ENCODE assay signal across 8 cellular contexts in the genomic region with DNA sequence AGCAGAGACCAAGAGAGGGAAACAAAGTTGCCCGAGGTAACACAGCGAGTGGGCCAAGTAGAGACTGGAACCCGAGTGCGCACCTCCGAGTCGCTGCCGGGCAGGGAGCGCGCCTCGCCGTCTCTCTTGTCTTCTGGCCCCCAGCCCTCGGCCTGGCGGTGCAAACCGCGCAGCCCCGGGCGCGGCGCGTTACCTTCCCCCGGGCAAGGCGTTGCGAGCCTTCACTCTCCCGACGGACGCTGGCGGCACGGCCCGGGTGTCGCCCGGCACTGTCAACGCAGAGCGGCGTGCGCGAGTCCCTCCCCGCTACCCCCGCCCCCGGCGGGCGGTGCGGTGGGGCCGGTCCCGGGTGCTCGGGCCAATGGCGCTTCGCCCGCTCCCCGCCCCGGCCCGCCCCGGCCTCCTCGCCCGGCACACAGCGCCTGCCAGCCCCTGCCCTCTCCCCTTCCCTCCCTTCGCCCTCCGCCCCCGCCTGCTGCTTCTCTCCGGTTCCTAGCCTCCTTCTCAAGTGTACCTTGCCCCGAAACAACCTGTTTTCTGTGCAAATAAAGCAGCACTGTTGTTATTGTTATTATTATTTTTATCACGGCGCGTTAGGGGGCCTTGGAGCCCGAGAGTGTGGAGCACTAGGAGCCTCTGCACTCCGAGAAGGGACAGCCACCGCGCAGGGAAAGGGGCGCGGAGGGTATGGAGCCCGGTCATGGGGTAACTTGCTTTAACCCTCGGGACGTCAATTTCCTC. TPM values are rescaled to one million over a fixed set of nuclear protein-coding genes. Genes with fewer than 3 reads are reported as not detected.
DNase-seq lines count a peak whose midpoint lies in the region; ATAC-seq and TF ChIP-seq lines count a peak whose summit lies in the region.

Gene SYTL2, minus strand, starts transcription at position 271 of the 741 bp plus-strand sequence. CDS start 53,416 bp downstream, outside the sequence.

- no peak for TF ChIP-seq CTCF in neural crest cell (conservative IDR thresholded peaks at IDR 0.05)

- intact Hi-C loops in CD4-positive, alpha-beta memory T cell (cut with micrococcal nuclease) = loop anchor here (1.0 kb wide), 3 partner anchors 12 to 58 kb away; no protein-coding TSS in a partner anchor

- CTCF ChIA-PET in CD4-positive, alpha-beta memory T cell (lab: Charles Lee; ENCODE audit: partially characterized antibody) = interaction anchor here (0.7 to 3.3 kb wide), 7 partner anchors 10 to 383 kb away, joined by 3 to 33 read pairs (median 5); partner anchors contain the start of gene CCDC83

- H3K36me3 ChIP-seq in CD4-positive, alpha-beta memory T cell (ENCODE audit: insufficient read depth, low read length) = no peaks in the 10 kb centered on the region

- peak; percentile 83 for ATAC-seq in GM19438 (IDR thresholded peaks at IDR 0.05; ENCODE audit: low read depth, unreplicated experiment)
- peak; percentile 80 for ATAC-seq in HG03521 (IDR thresholded peaks at IDR 0.05; ENCODE audit: unreplicated experiment)
- ATAC-seq in stimulated activated naive CD8-positive, alpha-beta T cell treated with anti-CD3 and anti-CD28 coated beads, Interleukin-15, amount 100 ng/mL, for 72 hours = peak; percentile 93

- H3K36me3 Mint-ChIP-seq in CD4-positive, alpha-beta memory T cell = peaks cover 0 to 4% of the 10 kb centered on the region in 2 donors
- H3K36me3 Mint-ChIP-seq in neural crest cell (ENCODE audit: low read depth) = no peaks in the 10 kb centered on the region

- H3K9me3 Mint-ChIP-seq in CD4-positive, alpha-beta memory T cell = no peaks in the 10 kb centered on the region
- H3K9me3 Mint-ChIP-seq in neural crest cell = no peaks in the 10 kb centered on the region
- H3K9me3 Mint-ChIP-seq in stimulated activated naive CD8-positive, alpha-beta T cell treated with anti-CD3 and anti-CD28 coated beads, Interleukin-15, amount 100 ng/mL, for 72 hours = no peaks in the 10 kb centered on the region

- peaks cover 38% of the 10 kb centered on the region for H3K4me1 ChIP-seq in CD4-positive, alpha-beta memory T cell (ENCODE audit: insufficient read depth, low read length)

- DNase-seq in CD4-positive, alpha-beta memory T cell = peak; percentile 74 to 83 (median 78)
- peak; percentile 61 for DNase-seq in RPMI8226
- peak; percentile 79 for DNase-seq in activated gamma-delta T cell (lab: John Stamatoyannopoulos, UW)
- peak; percentile 29 for DNase-seq in foreskin melanocyte
- DNase-seq in neural crest cell (ENCODE audit: low read depth, low spot score) = peak; percentile 56
- DNase-seq in stimulated activated naive CD8-positive, alpha-beta T cell treated with anti-CD3 and anti-CD28 coated beads, Interleukin-15, amount 100 ng/mL, for 72 hours = peak; percentile 75 to 77

- H3K27me3 ChIP-seq in CD4-positive, alpha-beta memory T cell (ENCODE audit: insufficient read depth, low read length) = no peaks in the 10 kb centered on the region

- H3K4me1 Mint-ChIP-seq in CD4-positive, alpha-beta memory T cell = peaks cover 21 to 69% (median 45%) of the 10 kb centered on the region in 4 donors
- peaks cover 23% of the 10 kb centered on the region for H3K4me1 Mint-ChIP-seq in neural crest cell
- peaks cover 31% of the 10 kb centered on the region for H3K4me1 Mint-ChIP-seq in stimulated activated naive CD8-positive, alpha-beta T cell treated with anti-CD3 and anti-CD28 coated beads, Interleukin-15, amount 100 ng/mL, for 72 hours

- peak within 1 kb of the TSS; percentile 90 to 96 (median 94) for H3K27ac Mint-ChIP-seq in CD4-positive, alpha-beta memory T cell
- no peak within 1 kb of the TSS for H3K27ac Mint-ChIP-seq in neural crest cell (ENCODE audit: unreplicated experiment)
- peak within 1 kb of the TSS; percentile 88 to 90 for H3K27ac Mint-ChIP-seq in stimulated activated naive CD8-positive, alpha-beta T cell treated with anti-CD3 and anti-CD28 coated beads, Interleukin-15, amount 100 ng/mL, for 72 hours

- H3K27ac ChIP-seq in CD4-positive, alpha-beta memory T cell (ENCODE audit: low read depth, low read length) = peak within 1 kb of the TSS; percentile 59

- H3K9me3 ChIP-seq in CD4-positive, alpha-beta memory T cell (ENCODE audit: control insufficient read depth in 1 of 2, low read length in 2 of 2) = no peaks in the 10 kb centered on the region

- H3K4me3 ChIP-seq in CD4-positive, alpha-beta memory T cell (ENCODE audit: low read length in 2 of 2) = peak within 1 kb of the TSS; percentile 58 to 85

- POLR2A ChIA-PET in CD4-positive, alpha-beta memory T cell (lab: Charles Lee; ENCODE audit: partially characterized antibody) = interaction anchor here (0.7 to 3.7 kb wide), 9 partner anchors 14 to 146 kb away, joined by 3 to 40 read pairs (median 5); partner anchors contain the start of gene CREBZF

- H3K4me3 Mint-ChIP-seq in CD4-positive, alpha-beta memory T cell = peak within 1 kb of the TSS; percentile 89 to 97 (median 94)
- peak within 1 kb of the TSS; percentile 87 for H3K4me3 Mint-ChIP-seq in neural crest cell
- H3K4me3 Mint-ChIP-seq in stimulated activated naive CD8-positive, alpha-beta T cell treated with anti-CD3 and anti-CD28 coated beads, Interleukin-15, amount 100 ng/mL, for 72 hours = peak within 1 kb of the TSS; percentile 84 to 93

- H3K27me3 Mint-ChIP-seq in CD4-positive, alpha-beta memory T cell = peaks cover 0 to 3% of the 10 kb centered on the region in 2 donors
- peaks cover 42% of the 10 kb centered on the region for H3K27me3 Mint-ChIP-seq in neural crest cell (ENCODE audit: low read depth)
- H3K27me3 Mint-ChIP-seq in stimulated activated naive CD8-positive, alpha-beta T cell treated with anti-CD3 and anti-CD28 coated beads, Interleukin-15, amount 100 ng/mL, for 72 hours = peaks cover 22% of the 10 kb centered on the region

RNA-seq across cellular contexts. Expression of gene SYTL2, which starts in this region (rescaled TPM):
- 10 to 100 TPM; 35.5 to 35.7 TPM for total RNA-seq in CD4-positive, alpha-beta memory T cell
- polyA plus RNA-seq in CD4-positive, alpha-beta memory T cell = 10 to 100 TPM in 1 of 2 donors, 1 to 10 TPM in 1; 3.9 to 21.0 TPM
- 6.8 and 7.3 TPM in 2 replicates for total RNA-seq in neural crest cell

Comparison
In these comparisons a context has a peak if more than half of its experiments do, and no peak if none do; other contexts are left out.
1. Peak in every context shown above with its lines: DNase-seq, ATAC-seq, H3K4me3 ChIP-seq and H3K27ac ChIP-seq.
2. DNase-seq: peak in every context shown above with its lines; median percentile 79 in activated gamma-delta T cell; 78 in CD4-positive, alpha-beta memory T cell; 76 in stimulated activated naive CD8-positive, alpha-beta T cell treated with anti-CD3 and anti-CD28 coated beads, Interleukin-15, amount 100 ng/mL, for 72 hours; 61 in RPMI8226; 56 in neural crest cell; 29 in foreskin melanocyte.